In genomic region chr1:240766831-240767230, GRCh38 we compare ENCODE assay signal across 23 cellular contexts.
DNase-seq lines count a peak whose midpoint lies in the region; ATAC-seq and TF ChIP-seq lines count a peak whose summit lies in the region.
"Had no signal": no experiment of that assay in that cellular context is flagged by ENCODE, and none has a peak within 500 bp of the region (broad histone marks: within the 10 kb centered on the region; RNA-seq: fewer than 3 reads in every experiment).

No MANE protein-coding gene starts in this region.

- peaks cover 25% of the 10 kb centered on the region for H3K4me1 ChIP-seq in GM23248 (ENCODE audit: insufficient read depth)
- no peaks in the 10 kb centered on the region for H3K4me1 ChIP-seq in Karpas-422 (ENCODE audit: low read length)
- H3K4me1 ChIP-seq: ascending aorta, esophagus squamous epithelium, right atrium auricular region, stomach had no signal

- intact Hi-C loops in natural killer cell (cut with micrococcal nuclease), result no loop called here

- in situ Hi-C loops in GM23248 (cut with MboI), result no loop called here

- no peaks in the 10 kb centered on the region for H3K36me3 Mint-ChIP-seq in natural killer cell
- H3K36me3 Mint-ChIP-seq: activated naive CD4-positive, alpha-beta T cell treated with anti-CD3 and anti-CD28 coated beads, Interleukin-2, amount 10 ng/mL, durations not matched to agents 7 days and 5 days; type B pancreatic cell had no signal

- H3K4me3 ChIP-seq in AG04449 (ENCODE audit: low read depth, low read length) (no peak overlapping the region), GM23248 (no peak overlapping the region), Karpas-422 (ENCODE audit: low read length) (no peak overlapping the region)
- H3K4me3 ChIP-seq: ascending aorta, esophagus squamous epithelium, right atrium auricular region, SJCRH30, stomach had no signal

- no peaks in the 10 kb centered on the region for H3K4me1 Mint-ChIP-seq in natural killer cell
- H3K4me1 Mint-ChIP-seq: activated CD4-positive, alpha-beta T cell treated with anti-CD3 and anti-CD28 coated beads for 36 hours; activated naive CD4-positive, alpha-beta T cell treated with anti-CD3 and anti-CD28 coated beads, Interleukin-2, amount 10 ng/mL, durations not matched to agents 7 days and 5 days; T-helper 17 cell had no signal

- 0 out of 2 replicates have a peak, but pooled peaks cover 4% of the 10 kb centered on the region for H3K9me2 ChIP-seq in GM23248 (ENCODE audit: insufficient read depth)
- no peaks in the 10 kb centered on the region for H3K9me2 ChIP-seq in Karpas-422 (replicated peaks; ENCODE audit: insufficient read depth, low read length)

- H3F3A ChIP-seq in GM23248 (ENCODE audit: insufficient read depth), result peaks cover 14% of the 10 kb centered on the region

- H3K9me3 Mint-ChIP-seq in natural killer cell, result no peaks in the 10 kb centered on the region

- H3K4me2 ChIP-seq in GM23248 (ENCODE audit: unreplicated experiment), result no peak overlapping the region
- no peak overlapping the region for H3K4me2 ChIP-seq in Karpas-422 (ENCODE audit: low read depth, low read length, poor library complexity, severe bottlenecking)

- H3K27ac ChIP-seq in GM23248 (peak overlapping the region; percentile 64), Karpas-422 (ENCODE audit: low read length) (no peak overlapping the region)
- H3K27ac ChIP-seq: ascending aorta, esophagus squamous epithelium, right atrium auricular region, stomach had no signal

- no peak for ATAC-seq in natural killer cell
- ATAC-seq: activated CD4-positive, alpha-beta T cell treated with anti-CD3 and anti-CD28 coated beads for 36 hours; T-helper 17 cell had no signal

- CTCF ChIA-PET in AG04449 (lab: Yijun Ruan, JAX), result interaction anchor here (0.7 kb wide), 1 partner anchor 9 kb away, joined by 3 read pairs; no protein-coding TSS in a partner anchor

- H2AFZ ChIP-seq in GM23248 (no peak overlapping the region), Karpas-422 (ENCODE audit: low read length) (no peak overlapping the region)

- DNase-seq in AG04449 (ENCODE audit: low read depth, low spot score) (peak; percentile 7), GM23248 (peak; percentile 56), astrocyte of the hippocampus (ENCODE audit: low read depth, low spot score) (peak; percentile 14), hepatic stellate cell (ENCODE audit: low spot score) (peak; percentile 70), natural killer cell (no peak), NCI-H2081 treated with DMSO at 0.1 percent for 48 hours (lab: John Stamatoyannopoulos, UW) (no peak), Karpas-422 (no peak), HUDEP-2 (lab: John Stamatoyannopoulos, UW; ENCODE audit: unreplicated experiment in 76 of 76) (no peak)
- DNase-seq: activated CD4-positive, alpha-beta T cell treated with anti-CD3 and anti-CD28 coated beads for 36 hours; activated naive CD4-positive, alpha-beta T cell treated with anti-CD3 and anti-CD28 coated beads, Interleukin-2, amount 10 ng/mL, durations not matched to agents 7 days and 5 days; C1 segment of cervical spinal cord; effector memory CD4-positive, alpha-beta T cell; esophagus squamous epithelium; Kasumi-1; mammary epithelial cell; NCI-H2029; occipital lobe; SJCRH30; stomach; T-helper 17 cell had no signal

- no peaks in the 10 kb centered on the region for H3K36me3 ChIP-seq in GM23248 (ENCODE audit: low read depth)
- H3K36me3 ChIP-seq in Karpas-422 (ENCODE audit: insufficient read depth, low read length), result no peaks in the 10 kb centered on the region
- H3K36me3 ChIP-seq: ascending aorta, esophagus squamous epithelium, right atrium auricular region, SJCRH30, stomach had no signal

- H3K27me3 ChIP-seq in GM23248 (replicated peaks; ENCODE audit: insufficient read depth) (no peaks in the 10 kb centered on the region), Karpas-422 (ENCODE audit: low read length) (peaks cover 4% of the 10 kb centered on the region; the same call in 1 of the 2 replicates)
- H3K27me3 ChIP-seq: ascending aorta, esophagus squamous epithelium, right atrium auricular region, SJCRH30, stomach had no signal

- H3K9me3 ChIP-seq in GM23248 (ENCODE audit: low read depth) (no peaks in the 10 kb centered on the region), Karpas-422 (ENCODE audit: low read length) (no peaks in the 10 kb centered on the region)
- H3K9me3 ChIP-seq: ascending aorta, esophagus squamous epithelium, right atrium auricular region, SJCRH30, stomach had no signal

- POLR2A ChIA-PET in AG04449 (lab: Yijun Ruan, JAX), result no interaction called here

- H4K20me1 ChIP-seq in GM23248 (ENCODE audit: insufficient read depth) (no peaks in the 10 kb centered on the region), Karpas-422 (ENCODE audit: insufficient read depth, low read depth, low read length) (no peaks in the 10 kb centered on the region)

- no peak overlapping the region for H3K4me3 Mint-ChIP-seq in natural killer cell
- H3K4me3 Mint-ChIP-seq: activated CD4-positive, alpha-beta T cell treated with anti-CD3 and anti-CD28 coated beads for 36 hours; activated naive CD4-positive, alpha-beta T cell treated with anti-CD3 and anti-CD28 coated beads, Interleukin-2, amount 10 ng/mL, durations not matched to agents 7 days and 5 days; T-helper 17 cell; type B pancreatic cell had no signal

- H3K79me2 ChIP-seq in GM23248 (ENCODE audit: insufficient read depth) (no peaks in the 10 kb centered on the region), Karpas-422 (ENCODE audit: low read length) (no peaks in the 10 kb centered on the region)

- no peak overlapping the region for H3K27ac Mint-ChIP-seq in natural killer cell
- H3K27ac Mint-ChIP-seq: activated CD4-positive, alpha-beta T cell treated with anti-CD3 and anti-CD28 coated beads for 36 hours; activated naive CD4-positive, alpha-beta T cell treated with anti-CD3 and anti-CD28 coated beads, Interleukin-2, amount 10 ng/mL, durations not matched to agents 7 days and 5 days; T-helper 17 cell; type B pancreatic cell had no signal

- no peak overlapping the region for H3K9ac ChIP-seq in GM23248
- H3K9ac ChIP-seq in Karpas-422 (ENCODE audit: low read length), result no peak overlapping the region

- H3K27me3 Mint-ChIP-seq in natural killer cell (ENCODE audit: low read depth in 2 of 2), result peaks cover 3 to 20% of the 10 kb centered on the region in 2 donors
- H3K27me3 Mint-ChIP-seq: activated CD4-positive, alpha-beta T cell treated with anti-CD3 and anti-CD28 coated beads for 36 hours; activated naive CD4-positive, alpha-beta T cell treated with anti-CD3 and anti-CD28 coated beads, Interleukin-2, amount 10 ng/mL, durations not matched to agents 7 days and 5 days had no signal

- TF ChIP-seq CTCF in AG04449 (IDR thresholded peaks at IDR 0.05; ENCODE audit: insufficient read depth, low read length, missing control alignments), result no peak
- no peak for TF ChIP-seq CTCF in natural killer cell (IDR thresholded peaks at IDR 0.05)

Comparison
In these comparisons a context has a peak if more than half of its experiments do, and no peak if none do; other contexts are left out.
1. DNase-seq: peak in AG04449 (single experiment), GM23248 (single experiment), astrocyte of the hippocampus (single experiment) and hepatic stellate cell (single experiment); none in natural killer cell (single experiment), NCI-H2081 treated with DMSO at 0.1 percent for 48 hours (single experiment), Karpas-422 (single experiment) and HUDEP-2 (0 of 76).